ENCODE assay signal across 1 cellular context in the genomic region with DNA sequence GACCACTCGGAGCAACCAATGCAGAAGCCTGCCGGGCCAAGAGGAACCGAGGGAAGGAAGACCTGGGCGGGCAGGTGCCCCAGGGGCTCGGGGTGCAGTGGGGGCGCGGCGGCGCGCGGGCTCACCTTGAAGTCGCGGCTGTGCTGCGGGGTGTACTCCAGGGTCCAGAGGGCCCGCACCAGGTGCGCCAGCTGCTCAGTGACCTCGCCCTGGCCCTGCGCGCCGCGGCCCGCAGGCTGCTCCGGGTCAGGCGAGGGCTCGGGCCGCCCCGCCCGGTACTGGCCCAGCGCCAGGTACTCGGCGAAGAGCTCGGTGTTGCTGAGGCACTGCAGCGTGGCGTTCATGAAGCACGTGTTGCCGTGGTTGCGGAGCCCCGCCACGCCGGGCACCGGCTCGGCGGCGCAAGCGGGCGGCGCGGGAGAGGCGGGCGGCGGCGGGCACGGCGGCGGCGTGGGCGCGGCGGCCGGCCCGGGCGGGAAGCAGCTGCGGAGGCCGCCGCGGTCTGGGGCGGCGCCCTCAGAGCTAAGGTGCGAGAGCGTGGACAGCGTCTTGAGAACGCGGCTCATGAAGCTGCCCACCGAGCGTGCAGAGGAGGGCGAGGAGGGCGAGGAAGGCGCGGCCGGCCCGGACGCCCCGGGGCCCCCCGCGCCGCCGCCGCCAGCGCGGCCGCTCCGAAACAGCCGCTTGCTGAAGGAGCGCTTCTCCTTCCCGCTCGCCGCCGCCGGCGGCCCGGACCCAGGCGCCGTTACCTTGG.
TF ChIP-seq lines count a peak whose summit lies in the region.

No MANE protein-coding gene starts in this region.

TF ChIP-seq in GM23338, 12 proteins besides CTCF, POLR2A, EP300 and RAD21 (continued from another document):
- TF ChIP-seq, protein P1, sequence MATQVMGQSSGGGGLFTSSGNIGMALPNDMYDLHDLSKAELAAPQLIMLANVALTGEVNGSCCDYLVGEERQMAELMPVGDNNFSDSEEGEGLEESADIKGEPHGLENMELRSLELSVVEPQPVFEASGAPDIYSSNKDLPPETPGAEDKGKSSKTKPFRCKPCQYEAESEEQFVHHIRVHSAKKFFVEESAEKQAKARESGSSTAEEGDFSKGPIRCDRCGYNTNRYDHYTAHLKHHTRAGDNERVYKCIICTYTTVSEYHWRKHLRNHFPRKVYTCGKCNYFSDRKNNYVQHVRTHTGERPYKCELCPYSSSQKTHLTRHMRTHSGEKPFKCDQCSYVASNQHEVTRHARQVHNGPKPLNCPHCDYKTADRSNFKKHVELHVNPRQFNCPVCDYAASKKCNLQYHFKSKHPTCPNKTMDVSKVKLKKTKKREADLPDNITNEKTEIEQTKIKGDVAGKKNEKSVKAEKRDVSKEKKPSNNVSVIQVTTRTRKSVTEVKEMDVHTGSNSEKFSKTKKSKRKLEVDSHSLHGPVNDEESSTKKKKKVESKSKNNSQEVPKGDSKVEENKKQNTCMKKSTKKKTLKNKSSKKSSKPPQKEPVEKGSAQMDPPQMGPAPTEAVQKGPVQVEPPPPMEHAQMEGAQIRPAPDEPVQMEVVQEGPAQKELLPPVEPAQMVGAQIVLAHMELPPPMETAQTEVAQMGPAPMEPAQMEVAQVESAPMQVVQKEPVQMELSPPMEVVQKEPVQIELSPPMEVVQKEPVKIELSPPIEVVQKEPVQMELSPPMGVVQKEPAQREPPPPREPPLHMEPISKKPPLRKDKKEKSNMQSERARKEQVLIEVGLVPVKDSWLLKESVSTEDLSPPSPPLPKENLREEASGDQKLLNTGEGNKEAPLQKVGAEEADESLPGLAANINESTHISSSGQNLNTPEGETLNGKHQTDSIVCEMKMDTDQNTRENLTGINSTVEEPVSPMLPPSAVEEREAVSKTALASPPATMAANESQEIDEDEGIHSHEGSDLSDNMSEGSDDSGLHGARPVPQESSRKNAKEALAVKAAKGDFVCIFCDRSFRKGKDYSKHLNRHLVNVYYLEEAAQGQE (IDR thresholded peaks at IDR 0.05; ENCODE audit: unreplicated experiment): no peak
- no peak for TF ChIP-seq ZNF114 (CRISPR knock-in tag; IDR thresholded peaks at IDR 0.05)
- TF ChIP-seq STAT1 (IDR thresholded peaks at IDR 0.05; ENCODE audit: unreplicated experiment): no peak
- no peak for TF ChIP-seq ETS1 (IDR thresholded peaks at IDR 0.05)
- TF ChIP-seq ZNF331 (CRISPR knock-in tag; IDR thresholded peaks at IDR 0.05; ENCODE audit: low read depth): no peak
- no peak for TF ChIP-seq CREB1 (CRISPR knock-in tag; IDR thresholded peaks at IDR 0.05; ENCODE audit: low read depth)
- TF ChIP-seq EZH2phosphoT487 (IDR thresholded peaks at IDR 0.05; ENCODE audit: unreplicated experiment): no peak
